11 cellular contexts compared by ENCODE assay signal in genomic region chr9:131630206-131630831, GRCh38.
A peak's percentile ranks its signal among the peaks of the same experiment; 100 is the strongest.
DNase-seq lines count a peak whose midpoint lies in the region; ATAC-seq and TF ChIP-seq lines count a peak whose summit lies in the region.
"Had no signal": no experiment of that assay in that cellular context is flagged by ENCODE, and none has a peak within 500 bp of the region (broad histone marks: within the 10 kb centered on the region; RNA-seq: fewer than 3 reads in every experiment).

No MANE protein-coding gene starts in this region.

- H3K27me3 Mint-ChIP-seq in T-cell, result no peaks in the 10 kb centered on the region
- no peaks in the 10 kb centered on the region for H3K27me3 Mint-ChIP-seq in natural killer cell treated with Interleukin-12 subunit alpha and Interleukin-12 subunit beta and Interleukin-15 and Interleukin-18, amount 100 ng/mL, for 72 hours

- TF ChIP-seq POLR2A in vagina (IDR thresholded peaks at IDR 0.05), result no peak

- no peaks in the 10 kb centered on the region for H3K36me3 ChIP-seq in BE2C
- peaks cover 0 to 14% of the 10 kb centered on the region in 2 donors for H3K36me3 ChIP-seq in vagina

- peaks cover 16 to 62% (median 55%) of the 10 kb centered on the region in 3 donors for H3K4me1 Mint-ChIP-seq in T-cell
- H3K4me1 Mint-ChIP-seq in natural killer cell treated with Interleukin-12 subunit alpha and Interleukin-12 subunit beta and Interleukin-15 and Interleukin-18, amount 100 ng/mL, for 72 hours (ENCODE audit: low read depth in 2 of 2), result peaks cover 43 to 54% of the 10 kb centered on the region in 2 donors

- no peaks in the 10 kb centered on the region for H3K27me3 ChIP-seq in BE2C
- no peaks in the 10 kb centered on the region for H3K27me3 ChIP-seq in vagina

- peak in 1 of 34 experiments; percentile 32 for DNase-seq in T-cell
- DNase-seq in natural killer cell treated with Interleukin-12 subunit alpha and Interleukin-12 subunit beta and Interleukin-15 and Interleukin-18, amount 100 ng/mL, for 72 hours (ENCODE audit: low spot score), result no peak
- DNase-seq in BE2C, result no peak
- DNase-seq in vagina (ENCODE audit: extremely low spot score in 2 of 2), result no peak
- no peak for DNase-seq in NCI-H146 (lab: John Stamatoyannopoulos, UW)
- DNase-seq: activated T-cell treated with anti-CD3 and anti-CD28 coated beads, Interleukin-2, amount 50 U/mL, for 4 hours; erythroblast; NCI-H82 had no signal

- H3K36me3 Mint-ChIP-seq in T-cell, result peaks cover 54% of the 10 kb centered on the region
- peaks cover 5% of the 10 kb centered on the region for H3K36me3 Mint-ChIP-seq in natural killer cell treated with Interleukin-12 subunit alpha and Interleukin-12 subunit beta and Interleukin-15 and Interleukin-18, amount 100 ng/mL, for 72 hours

- no peak overlapping the region for H3K27ac ChIP-seq in vagina

- intact Hi-C loops in vagina (cut with DNase I), result no loop called here

- TF ChIP-seq CTCF in GM12872 (IDR thresholded peaks at IDR 0.05; ENCODE audit: insufficient read depth, low read depth, low read length) (0 out of 3 replicates have a peak, but pooled peaks have one; percentile 27), BE2C (IDR thresholded peaks at IDR 0.05; ENCODE audit: low read depth, low read length) (no peak), vagina (IDR thresholded peaks at IDR 0.05) (no peak)

- CTCF ChIA-PET in T-cell (lab: Charles Lee), result interaction anchor here (0.6 to 0.7 kb wide), 5 partner anchors 50 to 869 kb away, joined by 3 to 5 read pairs (median 4); no protein-coding TSS in a partner anchor

- no peak overlapping the region for H3K4me3 ChIP-seq in BE2C (ENCODE audit: low read depth, low read length)
- H3K4me3 ChIP-seq in vagina, result no peak overlapping the region

- H3K9me3 Mint-ChIP-seq in T-cell, result no peaks in the 10 kb centered on the region
- no peaks in the 10 kb centered on the region for H3K9me3 Mint-ChIP-seq in natural killer cell treated with Interleukin-12 subunit alpha and Interleukin-12 subunit beta and Interleukin-15 and Interleukin-18, amount 100 ng/mL, for 72 hours
- H3K9me3 Mint-ChIP-seq: activated T-cell treated with anti-CD3 and anti-CD28 coated beads, Interleukin-2, amount 50 U/mL, for 4 hours had no signal

- H3K4me3 Mint-ChIP-seq in T-cell, result no peak overlapping the region
- H3K4me3 Mint-ChIP-seq in natural killer cell treated with Interleukin-12 subunit alpha and Interleukin-12 subunit beta and Interleukin-15 and Interleukin-18, amount 100 ng/mL, for 72 hours, result peak overlapping the region; percentile 52
- H3K4me3 Mint-ChIP-seq: activated T-cell treated with anti-CD3 and anti-CD28 coated beads, Interleukin-2, amount 50 U/mL, for 4 hours had no signal

- H3K9me3 ChIP-seq in BE2C (no peaks in the 10 kb centered on the region), vagina (no peaks in the 10 kb centered on the region)

- ATAC-seq in GM21390 (IDR thresholded peaks at IDR 0.05; ENCODE audit: unreplicated experiment), result peak; percentile 49
- ATAC-seq in T-cell (replicated peaks in 1 of 4), result no peak
- no peak for ATAC-seq in natural killer cell treated with Interleukin-12 subunit alpha and Interleukin-12 subunit beta and Interleukin-15 and Interleukin-18, amount 100 ng/mL, for 72 hours
- ATAC-seq in GM21723 (IDR thresholded peaks at IDR 0.05; ENCODE audit: unreplicated experiment), result no peak

- POLR2A ChIA-PET in T-cell (lab: Charles Lee), result interaction anchor here in 1 of 2 donors (0.6 kb wide), 1 partner anchor 100 kb away, joined by 3 read pairs; no protein-coding TSS in a partner anchor

- H3K27ac Mint-ChIP-seq in T-cell, result peak overlapping the region; percentile 71 to 74
- H3K27ac Mint-ChIP-seq in natural killer cell treated with Interleukin-12 subunit alpha and Interleukin-12 subunit beta and Interleukin-15 and Interleukin-18, amount 100 ng/mL, for 72 hours, result peak overlapping the region; percentile 92 to 93

- peaks cover 12% of the 10 kb centered on the region for H3K4me1 ChIP-seq in BE2C
- peaks cover 20% of the 10 kb centered on the region for H3K4me1 ChIP-seq in vagina
